Comparison of ENCODE assay signal across 25 cellular contexts in the genomic region with DNA sequence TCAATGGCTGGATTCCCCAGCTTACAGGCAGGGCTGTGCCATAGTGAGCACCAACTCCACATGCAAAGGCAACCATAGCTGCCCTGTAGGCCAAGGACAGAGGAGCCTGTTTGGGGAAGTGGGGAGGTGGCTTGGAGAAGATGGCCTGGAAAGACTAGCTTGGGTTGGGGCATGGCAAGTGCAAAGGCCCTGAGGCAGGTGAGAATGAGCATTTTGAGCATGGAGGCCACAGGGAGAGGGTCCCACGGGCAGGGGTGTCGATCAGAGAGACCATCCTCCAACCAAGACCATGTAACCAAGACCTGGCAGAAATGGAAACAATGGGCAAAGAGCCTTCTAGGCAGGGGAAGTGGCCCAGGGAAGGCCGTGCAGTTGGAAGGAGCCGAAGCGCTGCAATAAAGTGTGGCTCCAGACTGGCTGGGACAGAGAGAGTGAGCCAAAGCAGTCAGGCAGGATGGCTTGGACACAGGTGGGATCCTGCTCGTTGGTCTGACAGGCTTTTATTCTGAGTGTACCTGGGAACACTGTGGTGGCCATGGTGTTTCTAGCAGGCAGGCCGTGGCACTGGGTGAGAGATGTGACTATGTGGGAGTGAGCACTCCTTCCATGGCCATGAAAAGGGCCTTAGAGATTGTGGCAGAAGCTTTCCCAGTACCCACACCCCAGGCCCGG. TPM values are rescaled to one million over a fixed set of nuclear protein-coding genes. Genes with fewer than 3 reads are reported as not detected.
DNase-seq lines count a peak whose midpoint lies in the region; ATAC-seq and TF ChIP-seq lines count a peak whose summit lies in the region.
"Had no signal": no experiment of that assay in that cellular context is flagged by ENCODE, and none has a peak within 500 bp of the region (broad histone marks: within the 10 kb centered on the region; RNA-seq: fewer than 3 reads in every experiment).

No MANE protein-coding gene starts in this region.

- H3K4me2 ChIP-seq in Loucy (ENCODE audit: low read depth, low read length, poor library complexity, severe bottlenecking), result peak overlapping the region; percentile 49
- no peak overlapping the region for H3K4me2 ChIP-seq in smooth muscle cell

- H3K27ac Mint-ChIP-seq in CD4-positive, CD25-positive, alpha-beta regulatory T cell, result peak overlapping the region in 2 of 3 donors; percentile 38 to 91
- H3K27ac Mint-ChIP-seq: dendritic cell treated with granulocyte-macrophage colony-stimulating factor and Interleukin-4, amounts not matched to agents 40 ng/mL and 50 ng/mL, for 4 days had no signal

- H3K36me3 Mint-ChIP-seq in CD4-positive, CD25-positive, alpha-beta regulatory T cell, result no peaks in the 10 kb centered on the region
- H3K36me3 Mint-ChIP-seq: activated naive CD8-positive, alpha-beta T cell; naive thymus-derived CD4-positive, alpha-beta T cell; T-cell had no signal

- H3K4me1 ChIP-seq in CD4-positive, CD25-positive, alpha-beta regulatory T cell (ENCODE audit: control insufficient read depth, insufficient read depth, low read length, poor library complexity, severe bottlenecking), result peaks cover 21% of the 10 kb centered on the region
- peaks cover 24% of the 10 kb centered on the region for H3K4me1 ChIP-seq in Loucy (ENCODE audit: insufficient read depth, low read length, poor library complexity, severe bottlenecking)
- peaks cover 14% of the 10 kb centered on the region for H3K4me1 ChIP-seq in smooth muscle cell (ENCODE audit: low read depth)
- H3K4me1 ChIP-seq: psoas muscle had no signal

- no peaks in the 10 kb centered on the region for H3K79me2 ChIP-seq in Loucy (ENCODE audit: insufficient read depth, low read length)
- no peaks in the 10 kb centered on the region for H3K79me2 ChIP-seq in smooth muscle cell (ENCODE audit: low read depth)

- H3K36me3 ChIP-seq in CD4-positive, CD25-positive, alpha-beta regulatory T cell (ENCODE audit: control insufficient read depth, insufficient read depth, low read length), result no peaks in the 10 kb centered on the region
- H3K36me3 ChIP-seq in Loucy (ENCODE audit: insufficient read depth, low read length) (no peaks in the 10 kb centered on the region), smooth muscle cell (ENCODE audit: low read depth) (no peaks in the 10 kb centered on the region)
- H3K36me3 ChIP-seq: suprapubic skin had no signal

- no peak for TF ChIP-seq CTCF in Loucy (conservative IDR thresholded peaks at IDR 0.05; ENCODE audit: low read length)
- TF ChIP-seq CTCF in smooth muscle cell (IDR thresholded peaks at IDR 0.05; ENCODE audit: borderline replicate concordance, insufficient read depth, poor library complexity, severe bottlenecking), result no peak

- H3K9ac ChIP-seq in Loucy (ENCODE audit: low read depth, low read length, poor library complexity, severe bottlenecking) (peak overlapping the region; percentile 40), smooth muscle cell (ENCODE audit: low read depth) (no peak overlapping the region)

- H3F3A ChIP-seq in Loucy (ENCODE audit: low read depth), result no peaks in the 10 kb centered on the region
- peaks cover under 1% of the 10 kb centered on the region for H3F3A ChIP-seq in smooth muscle cell (ENCODE audit: low read depth)

- peaks cover 10% of the 10 kb centered on the region for H3K27me3 Mint-ChIP-seq in CD4-positive, CD25-positive, alpha-beta regulatory T cell
- H3K27me3 Mint-ChIP-seq: activated CD8-positive, alpha-beta T cell treated with anti-CD3 and anti-CD28 coated beads for 36 hours; activated naive CD8-positive, alpha-beta T cell; T-cell had no signal

- no peak overlapping the region for H3K4me3 ChIP-seq in CD4-positive, CD25-positive, alpha-beta regulatory T cell (ENCODE audit: low read depth, low read length)
- H3K4me3 ChIP-seq in Loucy (ENCODE audit: low read length, poor library complexity, severe bottlenecking) (no peak overlapping the region), smooth muscle cell (no peak overlapping the region)
- H3K4me3 ChIP-seq: psoas muscle, skin epidermis, suprapubic skin had no signal

- H3K9me3 Mint-ChIP-seq in CD4-positive, CD25-positive, alpha-beta regulatory T cell, result no peaks in the 10 kb centered on the region
- H3K9me3 Mint-ChIP-seq: activated CD8-positive, alpha-beta T cell treated with anti-CD3 and anti-CD28 coated beads for 36 hours; activated T-cell treated with anti-CD3 and anti-CD28 coated beads, Interleukin-2, amount 50 U/mL, for 4 hours; dendritic cell treated with granulocyte-macrophage colony-stimulating factor and Interleukin-4, amounts not matched to agents 40 ng/mL and 50 ng/mL, for 4 days; T-cell had no signal

- H3K9me3 ChIP-seq in CD4-positive, CD25-positive, alpha-beta regulatory T cell (ENCODE audit: control insufficient read depth in 2 of 2, low read length in 2 of 2), result no peaks in the 10 kb centered on the region
- no peaks in the 10 kb centered on the region for H3K9me3 ChIP-seq in Loucy (ENCODE audit: insufficient read depth, low read depth, low read length)
- H3K9me3 ChIP-seq in smooth muscle cell (replicated peaks; ENCODE audit: low read depth), result no peaks in the 10 kb centered on the region
- H3K9me3 ChIP-seq: psoas muscle, suprapubic skin had no signal

- DNase-seq in CD4-positive, CD25-positive, alpha-beta regulatory T cell, result no peak
- DNase-seq in epithelial cell of prostate (ENCODE audit: low read depth, low spot score) (no peak), smooth muscle cell (lab: John Stamatoyannopoulos, UW; ENCODE audit: unreplicated experiment) (no peak), NCI-H2196 (lab: John Stamatoyannopoulos, UW; ENCODE audit: unreplicated experiment) (no peak)
- DNase-seq: activated CD8-positive, alpha-beta T cell treated with anti-CD3 and anti-CD28 coated beads for 36 hours; activated T-cell treated with anti-CD3 and anti-CD28 coated beads, Interleukin-2, amount 50 U/mL, for 4 hours; COR-L47; EL; foreskin keratinocyte; hippocampal formation; naive thymus-derived CD4-positive, alpha-beta T cell; NCI-H1417 treated with DMSO at 0.1 percent for 48 hours; NCI-H2171 treated with DMSO at 0.1 percent for 48 hours; SHP77 treated with DMSO at 0.1 percent for 48 hours; stimulated activated CD4-positive, alpha-beta T cell treated with anti-CD3 and anti-CD28 coated beads, Interleukin-4, amount 100 ng/mL, for 24 hours; T-cell had no signal

- H2AFZ ChIP-seq in Loucy (ENCODE audit: low read length) (peak overlapping the region; percentile 49), smooth muscle cell (ENCODE audit: low read depth) (no peak overlapping the region)

- ATAC-seq in CD4-positive, CD25-positive, alpha-beta regulatory T cell (ENCODE audit: low read depth in 2 of 2), result no peak
- ATAC-seq in HG03135 (IDR thresholded peaks at IDR 0.05; ENCODE audit: unreplicated experiment), result no peak
- ATAC-seq in HG02973 (IDR thresholded peaks at IDR 0.05; ENCODE audit: unreplicated experiment), result no peak
- ATAC-seq: activated CD8-positive, alpha-beta T cell treated with anti-CD3 and anti-CD28 coated beads for 36 hours; foreskin keratinocyte; naive thymus-derived CD4-positive, alpha-beta T cell; psoas muscle had no signal

- H4K20me1 ChIP-seq in Loucy (ENCODE audit: insufficient read depth, low read length, poor library complexity, severe bottlenecking) (no peaks in the 10 kb centered on the region), smooth muscle cell (ENCODE audit: low read depth) (no peaks in the 10 kb centered on the region)

- H3K27ac ChIP-seq in CD4-positive, CD25-positive, alpha-beta regulatory T cell (ENCODE audit: insufficient read depth, low read length, poor library complexity, severe bottlenecking), result no peak overlapping the region
- H3K27ac ChIP-seq in epithelial cell of prostate (peak overlapping the region; percentile 80), smooth muscle cell (ENCODE audit: low read depth) (peak overlapping the region; percentile 66)
- H3K27ac ChIP-seq: foreskin keratinocyte, psoas muscle, suprapubic skin had no signal

- H3K9me2 ChIP-seq in Loucy (replicated peaks; ENCODE audit: low read depth, low read length), result no peaks in the 10 kb centered on the region

- no peaks in the 10 kb centered on the region for H3K27me3 ChIP-seq in CD4-positive, CD25-positive, alpha-beta regulatory T cell (ENCODE audit: control insufficient read depth, insufficient read depth, low read length)
- H3K27me3 ChIP-seq in Loucy (ENCODE audit: insufficient read depth, low read length, poor library complexity, severe bottlenecking) (no peaks in the 10 kb centered on the region), smooth muscle cell (ENCODE audit: low read depth) (no peaks in the 10 kb centered on the region)
- H3K27me3 ChIP-seq: foreskin keratinocyte, suprapubic skin had no signal

- WGBS in smooth muscle cell (ENCODE audit: low lambda C conversion rate), result 86% methylated on average over 8 of the region's 8 CpGs

- peaks cover 17 to 38% (median 23%) of the 10 kb centered on the region in 4 donors for H3K4me1 Mint-ChIP-seq in CD4-positive, CD25-positive, alpha-beta regulatory T cell

- H3K4me3 Mint-ChIP-seq in CD4-positive, CD25-positive, alpha-beta regulatory T cell, result no peak overlapping the region
- H3K4me3 Mint-ChIP-seq: activated CD8-positive, alpha-beta T cell treated with anti-CD3 and anti-CD28 coated beads for 36 hours; activated naive CD8-positive, alpha-beta T cell; activated T-cell treated with anti-CD3 and anti-CD28 coated beads, Interleukin-2, amount 50 U/mL, for 4 hours; dendritic cell treated with granulocyte-macrophage colony-stimulating factor and Interleukin-4, amounts not matched to agents 40 ng/mL and 50 ng/mL, for 4 days; T-cell had no signal

RNA-seq across cellular contexts. Expression of a gene that starts 24.8 kb away (rescaled TPM):
- total RNA-seq in CD4-positive, CD25-positive, alpha-beta regulatory T cell, result 234 TPM
- polyA plus RNA-seq in CD4-positive, CD25-positive, alpha-beta regulatory T cell, result 10 to 100 TPM; 49.0 to 88.5 (median 55.8) TPM
- total RNA-seq in smooth muscle cell, result 58.8 and 62.5 TPM in 2 replicates
- polyA plus RNA-seq in smooth muscle cell, result 67.2 and 69.3 TPM in 2 replicates

RNA-seq across cellular contexts. Expression of a gene that starts 45.6 kb away (rescaled TPM):
- 3.1 TPM for total RNA-seq in CD4-positive, CD25-positive, alpha-beta regulatory T cell
- 1 to 10 TPM in 3 of 4 donors, under 1 TPM in 1; 0.73 to 4.8 (median 3.0) TPM for polyA plus RNA-seq in CD4-positive, CD25-positive, alpha-beta regulatory T cell
- total RNA-seq in smooth muscle cell, result not detected in 2 replicates
- not detected in 2 replicates for polyA plus RNA-seq in smooth muscle cell
- total RNA-seq: activated CD8-positive, alpha-beta T cell treated with anti-CD3 and anti-CD28 coated beads for 36 hours; epithelial cell of proximal tubule; foreskin keratinocyte; psoas muscle had no signal
- polyA plus RNA-seq: foreskin keratinocyte, psoas muscle had no signal
